In genomic region chr2:218501665-218502064, GRCh38 we compare ENCODE assay signal across 12 cellular contexts.
DNase-seq lines count a peak whose midpoint lies in the region; ATAC-seq and TF ChIP-seq lines count a peak whose summit lies in the region.
"Had no signal": no experiment of that assay in that cellular context is flagged by ENCODE, and none has a peak within 500 bp of the region (broad histone marks: within the 10 kb centered on the region; RNA-seq: fewer than 3 reads in every experiment).

No MANE protein-coding gene starts in this region.

- H3K9me3 ChIP-seq in NT2/D1 (ENCODE audit: insufficient read depth, low read length): no peaks in the 10 kb centered on the region
- H3K9me3 ChIP-seq: thoracic aorta had no signal

- no peaks in the 10 kb centered on the region for H3K27me3 Mint-ChIP-seq in naive B cell
- H3K27me3 Mint-ChIP-seq: naive thymus-derived CD4-positive, alpha-beta T cell had no signal

- H3K4me3 Mint-ChIP-seq in naive B cell: no peak overlapping the region
- H3K4me3 Mint-ChIP-seq: naive thymus-derived CD4-positive, alpha-beta T cell had no signal

- DNase-seq in AG10803 (ENCODE audit: low read depth) (peak; percentile 76), NT2/D1 (ENCODE audit: low read depth, low spot score) (peak; percentile 77), fibroblast of the aortic adventitia (ENCODE audit: low read depth) (peak; percentile 69), naive B cell (no peak), mucosa of gallbladder (ENCODE audit: low spot score) (no peak), NCI-H1417 treated with DMSO at 0.1 percent for 48 hours (lab: John Stamatoyannopoulos, UW) (no peak)
- DNase-seq: foreskin keratinocyte; naive thymus-derived CD4-positive, alpha-beta T cell; stimulated activated CD4-positive, alpha-beta T cell treated with anti-CD3 and anti-CD28 coated beads, Interleukin-4, amount 100 ng/mL, for 24 hours had no signal

- TF ChIP-seq CTCF in AG10803 (conservative IDR thresholded peaks at IDR 0.05; ENCODE audit: low read length) (no peak), fibroblast of the aortic adventitia (IDR thresholded peaks at IDR 0.05; ENCODE audit: insufficient read depth, low read length) (no peak)

- H3K27me3 ChIP-seq in NT2/D1 (ENCODE audit: insufficient read depth, insufficient read length): no peaks in the 10 kb centered on the region
- H3K27me3 ChIP-seq: foreskin keratinocyte had no signal

- no peaks in the 10 kb centered on the region for H3K4me1 ChIP-seq in NT2/D1 (ENCODE audit: insufficient read depth, insufficient read length)
- H3K4me1 ChIP-seq: foreskin keratinocyte had no signal

- H3K36me3 Mint-ChIP-seq in naive B cell: peaks cover 6 to 25% of the 10 kb centered on the region in 2 donors

- H3K9ac ChIP-seq in NT2/D1 (ENCODE audit: insufficient read length, low read depth): no peak overlapping the region

- no peaks in the 10 kb centered on the region for H3K4me1 Mint-ChIP-seq in naive B cell

- H3K9me3 Mint-ChIP-seq in naive B cell: no peaks in the 10 kb centered on the region
- H3K9me3 Mint-ChIP-seq: naive thymus-derived CD4-positive, alpha-beta T cell had no signal

- H3K27ac Mint-ChIP-seq in naive B cell: peak overlapping the region in 5 of 6 donors; percentile 3 to 74 (median 9)

- H3K36me3 ChIP-seq in NT2/D1 (ENCODE audit: insufficient read depth, insufficient read length, low read length): peaks cover 43% of the 10 kb centered on the region

- no peak for ATAC-seq in naive B cell (ENCODE audit: low read depth in 2 of 2)
- no peak for ATAC-seq in GM18861 (IDR thresholded peaks at IDR 0.05; ENCODE audit: unreplicated experiment)
- no peak for ATAC-seq in HG02588 (IDR thresholded peaks at IDR 0.05; ENCODE audit: unreplicated experiment)
- ATAC-seq: foreskin keratinocyte; naive thymus-derived CD4-positive, alpha-beta T cell had no signal

- H3K4me3 ChIP-seq in AG10803 (ENCODE audit: low read length) (no peak overlapping the region), NT2/D1 (ENCODE audit: insufficient read length, low read depth) (no peak overlapping the region), fibroblast of the aortic adventitia (ENCODE audit: low read depth, low read length) (no peak overlapping the region)
- H3K4me3 ChIP-seq: thoracic aorta had no signal

Comparison
In these comparisons a context has a peak if more than half of its experiments do, and no peak if none do; other contexts are left out.
1. DNase-seq: peak in AG10803 (single experiment), NT2/D1 (single experiment) and fibroblast of the aortic adventitia (single experiment); none in naive B cell (single experiment), mucosa of gallbladder (single experiment) and NCI-H1417 treated with DMSO at 0.1 percent for 48 hours (single experiment).